Comparison of ENCODE assay signal across 22 cellular contexts in genomic region chr17:66517336-66518009, GRCh38.
DNase-seq lines count a peak whose midpoint lies in the region; ATAC-seq and TF ChIP-seq lines count a peak whose summit lies in the region.
"Had no signal": no experiment of that assay in that cellular context is flagged by ENCODE, and none has a peak within 500 bp of the region (broad histone marks: within the 10 kb centered on the region; RNA-seq: fewer than 3 reads in every experiment).

No MANE protein-coding gene starts in this region.

- H3K27ac Mint-ChIP-seq in activated T-cell treated with anti-CD3 and anti-CD28 coated beads, Interleukin-2, amount 50 U/mL, for 72 hours, result peak overlapping the region; percentile 78
- H3K27ac Mint-ChIP-seq in activated naive CD8-positive, alpha-beta T cell treated with anti-CD3 and anti-CD28 coated beads for 36 hours, result peak overlapping the region; percentile 93
- peak overlapping the region in 1 of 2 donors; percentile 2 for H3K27ac Mint-ChIP-seq in effector memory CD8-positive, alpha-beta T cell
- H3K27ac Mint-ChIP-seq: HFFc6, memory B cell had no signal

- peaks cover 9 to 26% of the 10 kb centered on the region in 2 donors for H3K36me3 Mint-ChIP-seq in activated T-cell treated with anti-CD3 and anti-CD28 coated beads, Interleukin-2, amount 50 U/mL, for 72 hours (ENCODE audit: insufficient read depth in 2 of 2)
- peaks cover 37% of the 10 kb centered on the region for H3K36me3 Mint-ChIP-seq in activated naive CD8-positive, alpha-beta T cell treated with anti-CD3 and anti-CD28 coated beads for 36 hours
- H3K36me3 Mint-ChIP-seq in effector memory CD8-positive, alpha-beta T cell (ENCODE audit: insufficient read depth), result peaks cover 3% of the 10 kb centered on the region
- H3K36me3 Mint-ChIP-seq: memory B cell, naive B cell had no signal

- H3K9me2 ChIP-seq in OCI-LY1 (ENCODE audit: low read depth, low read length) (no peaks in the 10 kb centered on the region), neural cell (ENCODE audit: insufficient read depth, low read length) (no peaks in the 10 kb centered on the region)

- H3K27ac ChIP-seq in OCI-LY1 (ENCODE audit: low read depth, low read length, poor library complexity, severe bottlenecking) (peak overlapping the region; percentile 53), neural cell (ENCODE audit: low read length) (peak overlapping the region; percentile 63)

- peaks cover 24% of the 10 kb centered on the region for H3K4me1 ChIP-seq in OCI-LY1 (ENCODE audit: insufficient read depth, low read length, severe bottlenecking)

- in situ Hi-C loops in KBM-7 (cut with MboI; ENCODE audit: low pct_unique_long_range_greater_than_20kb, low sequenced_read_pairs), result no loop called here

- H2AFZ ChIP-seq in OCI-LY1 (ENCODE audit: low read length) (no peak overlapping the region), neural cell (ENCODE audit: low read depth, low read length) (no peak overlapping the region)

- no peak for TF ChIP-seq RAD21 in neural cell (conservative IDR thresholded peaks at IDR 0.05)

- TF ChIP-seq CTCF in OCI-LY1 (IDR thresholded peaks at IDR 0.05; ENCODE audit: low read length), result no peak
- TF ChIP-seq CTCF in neural cell (IDR thresholded peaks at IDR 0.05; ENCODE audit: poor library complexity, severe bottlenecking), result no peak

- no peak overlapping the region for H3K4me3 ChIP-seq in OCI-LY1 (ENCODE audit: low read depth, low read length, poor library complexity, severe bottlenecking)
- peak overlapping the region; percentile 29 for H3K4me3 ChIP-seq in neural cell (ENCODE audit: low read length)
- H3K4me3 ChIP-seq: tibial nerve had no signal

- no peak for DNase-seq in activated T-cell treated with anti-CD3 and anti-CD28 coated beads, Interleukin-2, amount 50 U/mL, for 72 hours
- DNase-seq in activated T-cell treated with anti-CD3 and anti-CD28 coated beads for 4 hours (no peak), hepatic stellate cell (ENCODE audit: low spot score) (no peak), KBM-7 (no peak)
- no peak for DNase-seq in activated naive CD8-positive, alpha-beta T cell treated with anti-CD3 and anti-CD28 coated beads for 36 hours
- DNase-seq in effector memory CD8-positive, alpha-beta T cell, result no peak
- DNase-seq: activated CD4-positive, alpha-beta T cell treated with anti-CD3 and anti-CD28 coated beads, Interleukin-2, amount 50 U/mL, for 48 hours; aorta; cerebellar nuclear complex; DMS 273 treated with DMSO at 0.1 percent for 48 hours; effector CD4-positive, alpha-beta T cell; HFFc6; naive B cell; NCI-H2107; NCI-H524; posterior cingulate gyrus; SW 1271 had no signal

- peak overlapping the region; percentile 41 to 44 for H3K4me3 Mint-ChIP-seq in activated T-cell treated with anti-CD3 and anti-CD28 coated beads, Interleukin-2, amount 50 U/mL, for 72 hours
- no peak overlapping the region for H3K4me3 Mint-ChIP-seq in activated naive CD8-positive, alpha-beta T cell treated with anti-CD3 and anti-CD28 coated beads for 36 hours
- no peak overlapping the region for H3K4me3 Mint-ChIP-seq in effector memory CD8-positive, alpha-beta T cell
- H3K4me3 Mint-ChIP-seq: CD14-positive monocyte, HFFc6, memory B cell had no signal

- H3F3A ChIP-seq in OCI-LY1 (ENCODE audit: insufficient read depth, low read length) (no peaks in the 10 kb centered on the region), neural cell (ENCODE audit: insufficient read depth, low read length, poor library complexity, severe bottlenecking) (no peaks in the 10 kb centered on the region)

- H3K36me3 ChIP-seq in OCI-LY1 (ENCODE audit: insufficient read depth, low read length) (no peaks in the 10 kb centered on the region), neural cell (ENCODE audit: insufficient read depth, low read length) (no peaks in the 10 kb centered on the region)
- H3K36me3 ChIP-seq: tibial nerve had no signal

- H3K9me3 Mint-ChIP-seq in activated T-cell treated with anti-CD3 and anti-CD28 coated beads, Interleukin-2, amount 50 U/mL, for 72 hours, result no peaks in the 10 kb centered on the region
- peaks cover 1% of the 10 kb centered on the region for H3K9me3 Mint-ChIP-seq in activated naive CD8-positive, alpha-beta T cell treated with anti-CD3 and anti-CD28 coated beads for 36 hours
- H3K9me3 Mint-ChIP-seq in effector memory CD8-positive, alpha-beta T cell, result no peaks in the 10 kb centered on the region
- H3K9me3 Mint-ChIP-seq: HFFc6, memory B cell, naive B cell had no signal

- H4K20me1 ChIP-seq in OCI-LY1 (ENCODE audit: insufficient read depth, low read length), result no peaks in the 10 kb centered on the region
- H4K20me1 ChIP-seq in neural cell (ENCODE audit: insufficient read depth), result no peaks in the 10 kb centered on the region

- no peak for TF ChIP-seq EP300 in neural cell (conservative IDR thresholded peaks at IDR 0.05; ENCODE audit: poor library complexity, severe bottlenecking)

- H3K79me2 ChIP-seq in OCI-LY1 (ENCODE audit: insufficient read depth, low read length), result no peaks in the 10 kb centered on the region
- no peaks in the 10 kb centered on the region for H3K79me2 ChIP-seq in neural cell (replicated peaks; ENCODE audit: insufficient read depth, low read length)

- H3K9ac ChIP-seq in OCI-LY1 (ENCODE audit: low read length) (no peak overlapping the region; the same call in 1 of the 2 replicates), neural cell (ENCODE audit: low read length) (peak overlapping the region; percentile 11)

- peaks cover 91% of the 10 kb centered on the region for H3K4me1 Mint-ChIP-seq in activated T-cell treated with anti-CD3 and anti-CD28 coated beads, Interleukin-2, amount 50 U/mL, for 72 hours (ENCODE audit: low read depth)
- peaks cover 61% of the 10 kb centered on the region for H3K4me1 Mint-ChIP-seq in activated naive CD8-positive, alpha-beta T cell treated with anti-CD3 and anti-CD28 coated beads for 36 hours
- peaks cover 7% of the 10 kb centered on the region in 2 donors for H3K4me1 Mint-ChIP-seq in effector memory CD8-positive, alpha-beta T cell (ENCODE audit: low read depth in 2 of 2)
- H3K4me1 Mint-ChIP-seq: memory B cell, naive B cell had no signal

- H3K27me3 ChIP-seq in OCI-LY1 (ENCODE audit: insufficient read depth, low read length), result no peaks in the 10 kb centered on the region
- no peaks in the 10 kb centered on the region for H3K27me3 ChIP-seq in neural cell (ENCODE audit: insufficient read depth, low read depth, low read length)
- H3K27me3 ChIP-seq: tibial nerve had no signal

- H3K9me3 ChIP-seq in OCI-LY1 (ENCODE audit: low read length) (no peaks in the 10 kb centered on the region), neural cell (ENCODE audit: low read length) (no peaks in the 10 kb centered on the region)
- H3K9me3 ChIP-seq: tibial nerve had no signal

- H3K4me2 ChIP-seq in OCI-LY1 (ENCODE audit: low read length) (peak overlapping the region; percentile 28; the same call in 1 of the 2 replicates), neural cell (ENCODE audit: low read length) (no peak overlapping the region)

- no peaks in the 10 kb centered on the region for H3K27me3 Mint-ChIP-seq in activated T-cell treated with anti-CD3 and anti-CD28 coated beads, Interleukin-2, amount 50 U/mL, for 72 hours (ENCODE audit: low read depth)
- no peaks in the 10 kb centered on the region for H3K27me3 Mint-ChIP-seq in activated naive CD8-positive, alpha-beta T cell treated with anti-CD3 and anti-CD28 coated beads for 36 hours
- H3K27me3 Mint-ChIP-seq in effector memory CD8-positive, alpha-beta T cell, result no peaks in the 10 kb centered on the region

- ATAC-seq in activated T-cell treated with anti-CD3 and anti-CD28 coated beads, Interleukin-2, amount 50 U/mL, for 72 hours (replicated peaks in 1 of 2), result peak in 1 of 2 donors; percentile 10
- no peak for ATAC-seq in effector memory CD8-positive, alpha-beta T cell (replicated peaks)

TF ChIP-seq in neural cell, 6 proteins besides CTCF, POLR2A, EP300 and RAD21:
- TF ChIP-seq POLR2AphosphoS5 (IDR thresholded peaks at IDR 0.05) (no peak), MXI1 (conservative IDR thresholded peaks at IDR 0.05; ENCODE audit: poor library complexity, severe bottlenecking) (no peak), REST (IDR thresholded peaks at IDR 0.05; ENCODE audit: borderline replicate concordance) (no peak), TAF1 (IDR thresholded peaks at IDR 0.05; ENCODE audit: low read depth) (no peak), SMC3 (conservative IDR thresholded peaks at IDR 0.05; ENCODE audit: poor library complexity) (no peak), EZH2 (IDR thresholded peaks at IDR 0.05; ENCODE audit: borderline replicate concordance, insufficient read depth, low read length, poor library complexity, severe bottlenecking) (no peak)
TF ChIP-seq in neural cell: peak in this region for 0.

Comparison
In these comparisons a context has a peak if more than half of its experiments do, and no peak if none do; other contexts are left out.
1. H3K4me3 Mint-ChIP-seq: peak in activated T-cell treated with anti-CD3 and anti-CD28 coated beads, Interleukin-2, amount 50 U/mL, for 72 hours (2 of 2); none in activated naive CD8-positive, alpha-beta T cell treated with anti-CD3 and anti-CD28 coated beads for 36 hours (single experiment) and effector memory CD8-positive, alpha-beta T cell (0 of 2).